8 cellular contexts compared by ENCODE assay signal in genomic region chr18:48834421-48835011, GRCh38.
DNase-seq lines count a peak whose midpoint lies in the region; ATAC-seq and TF ChIP-seq lines count a peak whose summit lies in the region.
"Had no signal": no experiment of that assay in that cellular context is flagged by ENCODE, and none has a peak within 500 bp of the region (broad histone marks: within the 10 kb centered on the region; RNA-seq: fewer than 3 reads in every experiment).

No MANE protein-coding gene starts in this region.

- DNase-seq in SK-N-MC (ENCODE audit: low read depth, low spot score) (peak; percentile 51), cardiac septum (ENCODE audit: low spot score) (peak; percentile 88), smooth muscle cell (lab: John Stamatoyannopoulos, UW; ENCODE audit: unreplicated experiment) (peak; percentile 44), NCI-H2107 (lab: John Stamatoyannopoulos, UW) (no peak)
- DNase-seq in activated naive CD4-positive, alpha-beta T cell treated with anti-CD3 and anti-CD28 coated beads for 36 hours = peak; percentile 86

- no peaks in the 10 kb centered on the region for H4K20me1 ChIP-seq in smooth muscle cell (ENCODE audit: low read depth)

- peak; percentile 61 for ATAC-seq in HG03108 (IDR thresholded peaks at IDR 0.05; ENCODE audit: unreplicated experiment)

- H3K9ac ChIP-seq in SK-N-MC (ENCODE audit: insufficient read length) = no peak overlapping the region
- peak overlapping the region; percentile 37 for H3K9ac ChIP-seq in smooth muscle cell (ENCODE audit: low read depth)

- TF ChIP-seq POLR2A in GM18951 (IDR thresholded peaks at IDR 0.05; ENCODE audit: extremely low read depth, insufficient read depth, insufficient read length) = peak; percentile 47

- H3K27me3 Mint-ChIP-seq in activated naive CD4-positive, alpha-beta T cell treated with anti-CD3 and anti-CD28 coated beads for 36 hours (ENCODE audit: low read depth) = no peaks in the 10 kb centered on the region

- peaks cover 19% of the 10 kb centered on the region for H3K79me2 ChIP-seq in smooth muscle cell (ENCODE audit: low read depth)

- H3K4me3 ChIP-seq in SK-N-MC (peak overlapping the region; percentile 54), smooth muscle cell (peak overlapping the region; percentile 4)
- H3K4me3 ChIP-seq: ovary had no signal

- H3F3A ChIP-seq in smooth muscle cell (ENCODE audit: low read depth) = peaks cover 37% of the 10 kb centered on the region

- H3K9me3 Mint-ChIP-seq in activated naive CD4-positive, alpha-beta T cell treated with anti-CD3 and anti-CD28 coated beads for 36 hours = no peaks in the 10 kb centered on the region

- H3K27me3 ChIP-seq in smooth muscle cell (ENCODE audit: low read depth) = no peaks in the 10 kb centered on the region
- H3K27me3 ChIP-seq: ovary had no signal

- H3K4me1 ChIP-seq in smooth muscle cell (ENCODE audit: low read depth) = peaks cover 42% of the 10 kb centered on the region

- H3K36me3 Mint-ChIP-seq in activated naive CD4-positive, alpha-beta T cell treated with anti-CD3 and anti-CD28 coated beads for 36 hours (ENCODE audit: low read depth) = no peaks in the 10 kb centered on the region

- peaks cover 54% of the 10 kb centered on the region for H3K4me1 Mint-ChIP-seq in activated naive CD4-positive, alpha-beta T cell treated with anti-CD3 and anti-CD28 coated beads for 36 hours (ENCODE audit: low read depth)

- H3K4me3 Mint-ChIP-seq in activated naive CD4-positive, alpha-beta T cell treated with anti-CD3 and anti-CD28 coated beads for 36 hours = peak overlapping the region; percentile 65

- H3K36me3 ChIP-seq in SK-N-MC (ENCODE audit: insufficient read depth, low read length) = no peaks in the 10 kb centered on the region
- H3K36me3 ChIP-seq in smooth muscle cell (ENCODE audit: low read depth) = no peaks in the 10 kb centered on the region
- H3K36me3 ChIP-seq: ovary had no signal

- intact Hi-C loops in activated naive CD4-positive, alpha-beta T cell treated with anti-CD3 and anti-CD28 coated beads for 36 hours (cut with micrococcal nuclease) = loop anchor here (1.0 kb wide), 3 partner anchors 33 to 98 kb away; no protein-coding TSS in a partner anchor
- intact Hi-C loops in cardiac septum (cut with DNase I) = no loop called here

- peak overlapping the region; percentile 79 for H3K4me2 ChIP-seq in smooth muscle cell

- TF ChIP-seq CTCF in smooth muscle cell (IDR thresholded peaks at IDR 0.05; ENCODE audit: borderline replicate concordance, insufficient read depth, poor library complexity, severe bottlenecking) = no peak

- CTCF ChIA-PET in activated naive CD4-positive, alpha-beta T cell treated with anti-CD3 and anti-CD28 coated beads for 36 hours (lab: Charles Lee) = interaction anchor here (1.4 to 1.9 kb wide), 2 partner anchors 20 to 81 kb away, joined by 3 to 5 read pairs; no protein-coding TSS in a partner anchor

- H3K27ac Mint-ChIP-seq in activated naive CD4-positive, alpha-beta T cell treated with anti-CD3 and anti-CD28 coated beads for 36 hours = peak overlapping the region; percentile 85

- WGBS in smooth muscle cell (ENCODE audit: low lambda C conversion rate) = 30% methylated on average over 18 of the region's 18 CpGs

- H3K27ac ChIP-seq in SK-N-MC (peak overlapping the region; percentile 70), smooth muscle cell (ENCODE audit: low read depth) (peak overlapping the region; percentile 92)
- H3K27ac ChIP-seq: ovary had no signal

- in situ Hi-C loops in GM18951 (cut with MboI; ENCODE audit: low sequenced_read_pairs, unreplicated experiment) = no loop called here

- no peaks in the 10 kb centered on the region for H3K9me3 ChIP-seq in SK-N-MC (ENCODE audit: low read depth, low read length)
- no peaks in the 10 kb centered on the region for H3K9me3 ChIP-seq in smooth muscle cell (replicated peaks; ENCODE audit: low read depth)
- H3K9me3 ChIP-seq: ovary had no signal

- H2AFZ ChIP-seq in smooth muscle cell (ENCODE audit: low read depth) = no peak overlapping the region
